In the genomic region with DNA sequence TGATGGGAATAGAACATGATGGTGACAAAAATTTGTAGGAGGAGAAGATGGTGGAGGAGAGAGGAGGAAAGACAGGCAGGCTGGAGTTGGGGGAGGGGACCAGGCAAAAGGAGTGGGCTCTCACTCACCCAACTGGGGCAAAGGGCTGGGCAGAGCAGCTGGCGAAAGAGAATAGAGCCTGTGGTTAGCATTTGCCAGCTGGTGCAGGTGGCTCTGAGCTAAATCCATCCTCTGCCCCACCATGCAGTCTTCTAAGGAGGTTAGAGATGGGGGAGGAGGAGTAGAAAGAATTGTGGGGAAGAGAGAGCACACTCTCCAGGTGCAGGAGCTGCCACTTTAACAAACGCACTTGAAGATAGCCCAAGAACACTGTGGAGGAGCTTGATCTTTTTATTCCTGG, we compare ENCODE assay signal across 28 cellular contexts. TPM values are rescaled to one million over a fixed set of nuclear protein-coding genes. Genes with fewer than 3 reads are reported as not detected.
DNase-seq lines count a peak whose midpoint lies in the region; ATAC-seq and TF ChIP-seq lines count a peak whose summit lies in the region.
"Had no signal": no experiment of that assay in that cellular context is flagged by ENCODE, and none has a peak within 500 bp of the region (broad histone marks: within the 10 kb centered on the region; RNA-seq: fewer than 3 reads in every experiment).

No MANE protein-coding gene starts in this region.

- H3K9ac ChIP-seq in OCI-LY1 (ENCODE audit: low read length) = peak overlapping the region; percentile 56

- no peaks in the 10 kb centered on the region for H3K9me2 ChIP-seq in DOHH2 (replicated peaks; ENCODE audit: control insufficient read depth, low read length)
- H3K9me2 ChIP-seq in OCI-LY1 (ENCODE audit: low read depth, low read length) = no peaks in the 10 kb centered on the region

- DNase-seq in myocyte (ENCODE audit: low read depth) = peak; percentile 88
- DNase-seq in epidermal melanocyte (ENCODE audit: insufficient read length, low spot score) = no peak
- no peak for DNase-seq in stimulated activated CD4-positive, alpha-beta T cell treated with anti-CD3 and anti-CD28 coated beads, Interleukin-15, amount 100 ng/mL, for 24 hours
- no peak for DNase-seq in NCI-H2227 (lab: John Stamatoyannopoulos, UW; ENCODE audit: unreplicated experiment)
- DNase-seq: activated CD4-positive, alpha-beta T cell treated with anti-CD3 and anti-CD28 coated beads, Interleukin-2, amount 10 ng/mL, durations not matched to agents 7 days and 5 days; activated CD8-positive, alpha-beta memory T cell treated with anti-CD3 and anti-CD28 coated beads, Interleukin-2, amount 50 U/mL, for 48 hours; anterior cingulate cortex; CD4-positive, CD25-positive, alpha-beta regulatory T cell; DMS 273 treated with DMSO at 0.1 percent for 48 hours; foreskin melanocyte; GDM1; hypothalamus; natural killer cell; NCI-H2171 treated with DMSO at 0.1 percent for 48 hours; NCI-H774; SJCRH30; T-helper 17 cell had no signal

- TF ChIP-seq CTCF in DOHH2 (IDR thresholded peaks at IDR 0.05; ENCODE audit: low read depth, low read length, poor library complexity, severe bottlenecking) = no peak
- no peak for TF ChIP-seq CTCF in OCI-LY1 (IDR thresholded peaks at IDR 0.05; ENCODE audit: low read length)

- no peak overlapping the region for H2AFZ ChIP-seq in OCI-LY1 (ENCODE audit: low read length)

- H3K4me2 ChIP-seq in DOHH2 (ENCODE audit: low read length) (peak overlapping the region; percentile 71), OCI-LY1 (ENCODE audit: low read length) (peak overlapping the region; percentile 63)

- H3K4me1 ChIP-seq in DOHH2 (ENCODE audit: control insufficient read depth, low read length) = peaks cover 50% of the 10 kb centered on the region
- peaks cover 59% of the 10 kb centered on the region for H3K4me1 ChIP-seq in OCI-LY1 (ENCODE audit: insufficient read depth, low read length, severe bottlenecking)
- H3K4me1 ChIP-seq: right atrium auricular region, SJCRH30 had no signal

- H3K27me3 ChIP-seq in DOHH2 (ENCODE audit: control insufficient read depth, low read length) = no peaks in the 10 kb centered on the region; the same call in 1 of the 2 replicates
- no peaks in the 10 kb centered on the region for H3K27me3 ChIP-seq in OCI-LY1 (ENCODE audit: insufficient read depth, low read length)
- H3K27me3 ChIP-seq: right atrium auricular region, SJCRH30, suprapubic skin had no signal

- H3K4me3 ChIP-seq in DOHH2 (ENCODE audit: low read length) = peak overlapping the region; percentile 54
- peak overlapping the region; percentile 45 for H3K4me3 ChIP-seq in OCI-LY1 (ENCODE audit: low read depth, low read length, poor library complexity, severe bottlenecking)
- H3K4me3 ChIP-seq: lung, right atrium auricular region, SJCRH30, suprapubic skin had no signal

- H3K9me3 ChIP-seq in DOHH2 (ENCODE audit: control insufficient read depth, insufficient read depth, low read length) (no peaks in the 10 kb centered on the region), OCI-LY1 (ENCODE audit: low read length) (no peaks in the 10 kb centered on the region)
- H3K9me3 ChIP-seq: SJCRH30, suprapubic skin had no signal

- H3K79me2 ChIP-seq in DOHH2 (ENCODE audit: control insufficient read depth, low read length) (no peaks in the 10 kb centered on the region), OCI-LY1 (ENCODE audit: insufficient read depth, low read length) (no peaks in the 10 kb centered on the region)

- no peak overlapping the region; the same call in 1 of the 2 replicates for H3K27ac ChIP-seq in DOHH2 (ENCODE audit: low read depth, low read length)
- peak overlapping the region; percentile 91 for H3K27ac ChIP-seq in OCI-LY1 (ENCODE audit: low read depth, low read length, poor library complexity, severe bottlenecking)
- H3K27ac ChIP-seq: epithelial cell of prostate, right atrium auricular region, SJCRH30, suprapubic skin had no signal

- ATAC-seq in HG02588 (IDR thresholded peaks at IDR 0.05; ENCODE audit: unreplicated experiment) (peak; percentile 32), HG02642 (IDR thresholded peaks at IDR 0.05; ENCODE audit: poor library complexity, unreplicated experiment) (no peak)
- ATAC-seq: Panc1 had no signal

- H3K36me3 ChIP-seq in DOHH2 (ENCODE audit: control insufficient read depth, low read length) = 0 out of 2 replicates have a peak, but pooled peaks cover 4% of the 10 kb centered on the region
- peaks cover 17% of the 10 kb centered on the region for H3K36me3 ChIP-seq in OCI-LY1 (ENCODE audit: insufficient read depth, low read length)
- H3K36me3 ChIP-seq: right atrium auricular region, SJCRH30, suprapubic skin had no signal

- H4K20me1 ChIP-seq in DOHH2 (ENCODE audit: control insufficient read depth, insufficient read depth, low read depth, low read length) (no peaks in the 10 kb centered on the region), OCI-LY1 (ENCODE audit: insufficient read depth, low read length) (no peaks in the 10 kb centered on the region)

- H3F3A ChIP-seq in DOHH2 (ENCODE audit: control insufficient read depth, insufficient read depth) (peaks cover 8% of the 10 kb centered on the region; the same call in 1 of the 2 replicates), OCI-LY1 (ENCODE audit: insufficient read depth, low read length) (peaks cover 5% of the 10 kb centered on the region; the same call in 1 of the 2 replicates)

RNA-seq across cellular contexts. Expression of a gene that starts 27.6 kb away (rescaled TPM):
- total RNA-seq in myocyte = not detected in 2 replicates
- not detected for polyA plus RNA-seq in myocyte (2012)
- total RNA-seq: osteocyte, SJCRH30, suprapubic skin had no signal

RNA-seq across cellular contexts. Expression of a gene that starts 37.2 kb away (rescaled TPM):
- not detected in 2 replicates for total RNA-seq in myocyte
- not detected for polyA plus RNA-seq in myocyte (2012)
- total RNA-seq: dermis microvascular lymphatic vessel endothelial cell, osteocyte, SJCRH30 had no signal
